2 cellular contexts compared by ENCODE assay signal in the genomic region with DNA sequence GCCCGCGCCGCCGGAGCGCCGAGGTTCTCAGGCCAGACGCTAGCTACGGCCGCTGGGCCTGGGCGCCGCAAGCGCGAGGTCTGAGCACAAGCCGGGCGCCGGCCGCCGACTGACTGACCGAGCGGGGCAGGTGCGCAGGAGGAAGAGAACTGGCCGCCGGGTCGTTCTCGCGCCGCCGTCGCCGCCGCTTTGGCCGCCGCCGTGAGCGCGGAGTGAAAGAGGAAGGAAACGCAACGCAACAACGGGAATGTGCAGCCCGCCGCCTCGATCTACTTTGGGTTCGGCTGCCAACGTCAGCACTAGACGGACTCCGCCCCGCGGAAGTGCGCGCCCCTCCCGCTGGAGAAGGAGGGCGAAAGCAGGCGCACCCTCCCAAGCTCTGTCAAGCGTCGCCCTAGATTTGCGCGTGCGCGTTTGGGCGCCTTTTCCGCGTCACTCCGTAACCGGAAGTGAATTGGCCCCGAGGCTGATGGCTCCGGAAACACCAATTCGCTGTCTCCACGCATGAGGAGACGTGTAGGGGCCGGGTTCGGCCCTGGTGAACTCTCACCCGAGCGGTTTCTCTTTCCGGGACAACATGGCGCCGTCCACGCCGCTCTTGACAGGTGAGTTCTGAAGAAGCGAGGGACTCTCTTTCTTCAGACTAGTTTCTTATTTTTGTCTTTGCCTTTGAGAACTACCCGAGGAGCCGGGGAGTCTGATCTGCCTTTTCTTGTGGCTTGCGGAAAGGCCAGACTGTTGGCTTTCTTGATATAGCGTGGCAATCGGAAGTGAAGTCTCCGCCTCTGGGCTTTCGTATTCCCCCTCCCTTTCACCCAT.
TF ChIP-seq lines count a peak whose summit lies in the region.

EIF2A (plus strand) TSS at position 562 of the 819 bp plus-strand sequence; CDS start at position 578, 16 bp downstream.
SERP1 (minus strand) TSS at position 271 of the 819 bp plus-strand sequence. CDS start 361 bp downstream, outside the sequence.

TF ChIP-seq in IMR-90, 13 proteins besides CTCF, POLR2A, EP300 and RAD21:
- peak; percentile 11; the same call in 1 of the 2 replicates for TF ChIP-seq NFE2L2 (IDR thresholded peaks at IDR 0.05; ENCODE audit: low read depth, low read length)
- no peak for TF ChIP-seq FOS (IDR thresholded peaks at IDR 0.05; ENCODE audit: low read depth, low read length)
- TF ChIP-seq BHLHE40 (IDR thresholded peaks at IDR 0.05; ENCODE audit: low read depth, low read length): peak; percentile 35; the same call in 1 of the 2 replicates
- TF ChIP-seq MAFK (IDR thresholded peaks at IDR 0.05; ENCODE audit: low read depth, low read length): peak; percentile 55
- no peak for TF ChIP-seq USF2 (IDR thresholded peaks at IDR 0.05; ENCODE audit: low read depth, low read length)
- TF ChIP-seq MAZ (IDR thresholded peaks at IDR 0.05; ENCODE audit: borderline replicate concordance, low read depth, low read length): peak; percentile 96
- TF ChIP-seq MXI1 (IDR thresholded peaks at IDR 0.05; ENCODE audit: borderline replicate concordance, low read depth, low read length): peak; percentile 93
- no peak for TF ChIP-seq CHD1 (IDR thresholded peaks at IDR 0.05; ENCODE audit: low read depth, low read length)
- TF ChIP-seq RFX5 (IDR thresholded peaks at IDR 0.05; ENCODE audit: low read depth, low read length): no peak
- TF ChIP-seq SMC3 (IDR thresholded peaks at IDR 0.05; ENCODE audit: low read depth, low read length): no peak
- no peak for TF ChIP-seq RCOR1 (IDR thresholded peaks at IDR 0.05; ENCODE audit: insufficient replicate concordance, low read length)
- peak; percentile 35; the same call in 1 of the 2 replicates for TF ChIP-seq CEBPB (IDR thresholded peaks at IDR 0.05; ENCODE audit: low read depth, low read length)
- TF ChIP-seq, protein P1, sequence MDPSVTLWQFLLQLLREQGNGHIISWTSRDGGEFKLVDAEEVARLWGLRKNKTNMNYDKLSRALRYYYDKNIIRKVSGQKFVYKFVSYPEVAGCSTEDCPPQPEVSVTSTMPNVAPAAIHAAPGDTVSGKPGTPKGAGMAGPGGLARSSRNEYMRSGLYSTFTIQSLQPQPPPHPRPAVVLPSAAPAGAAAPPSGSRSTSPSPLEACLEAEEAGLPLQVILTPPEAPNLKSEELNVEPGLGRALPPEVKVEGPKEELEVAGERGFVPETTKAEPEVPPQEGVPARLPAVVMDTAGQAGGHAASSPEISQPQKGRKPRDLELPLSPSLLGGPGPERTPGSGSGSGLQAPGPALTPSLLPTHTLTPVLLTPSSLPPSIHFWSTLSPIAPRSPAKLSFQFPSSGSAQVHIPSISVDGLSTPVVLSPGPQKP (IDR thresholded peaks at IDR 0.05; ENCODE audit: borderline replicate concordance, low read depth, low read length): 0 out of 2 replicates have a peak, but pooled peaks have one; percentile 52

TF ChIP-seq in endothelial cell of umbilical vein, 7 proteins besides CTCF, POLR2A, EP300 and RAD21:
- TF ChIP-seq, protein P2, sequence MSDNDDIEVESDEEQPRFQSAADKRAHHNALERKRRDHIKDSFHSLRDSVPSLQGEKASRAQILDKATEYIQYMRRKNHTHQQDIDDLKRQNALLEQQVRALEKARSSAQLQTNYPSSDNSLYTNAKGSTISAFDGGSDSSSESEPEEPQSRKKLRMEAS (IDR thresholded peaks at IDR 0.05; ENCODE audit: insufficient read depth, insufficient read length): no peak
- TF ChIP-seq EZH2 (IDR thresholded peaks at IDR 0.05; ENCODE audit: borderline replicate concordance, low read depth, low read length, severe bottlenecking) (no peak), GATA2 (IDR thresholded peaks at IDR 0.05; ENCODE audit: insufficient read depth, insufficient read length, low read depth, low read length) (no peak), JUN (IDR thresholded peaks at IDR 0.05; ENCODE audit: borderline replicate concordance, insufficient read depth, insufficient read length, low read depth) (no peak), POLR2AphosphoS5 (IDR thresholded peaks at IDR 0.05; ENCODE audit: insufficient read depth, low read depth, low read length) (peak; percentile 98)
TF ChIP-seq in endothelial cell of umbilical vein: peak in this region for 1.
